Comparison of ENCODE assay signal across 1 cellular context in the genomic region with DNA sequence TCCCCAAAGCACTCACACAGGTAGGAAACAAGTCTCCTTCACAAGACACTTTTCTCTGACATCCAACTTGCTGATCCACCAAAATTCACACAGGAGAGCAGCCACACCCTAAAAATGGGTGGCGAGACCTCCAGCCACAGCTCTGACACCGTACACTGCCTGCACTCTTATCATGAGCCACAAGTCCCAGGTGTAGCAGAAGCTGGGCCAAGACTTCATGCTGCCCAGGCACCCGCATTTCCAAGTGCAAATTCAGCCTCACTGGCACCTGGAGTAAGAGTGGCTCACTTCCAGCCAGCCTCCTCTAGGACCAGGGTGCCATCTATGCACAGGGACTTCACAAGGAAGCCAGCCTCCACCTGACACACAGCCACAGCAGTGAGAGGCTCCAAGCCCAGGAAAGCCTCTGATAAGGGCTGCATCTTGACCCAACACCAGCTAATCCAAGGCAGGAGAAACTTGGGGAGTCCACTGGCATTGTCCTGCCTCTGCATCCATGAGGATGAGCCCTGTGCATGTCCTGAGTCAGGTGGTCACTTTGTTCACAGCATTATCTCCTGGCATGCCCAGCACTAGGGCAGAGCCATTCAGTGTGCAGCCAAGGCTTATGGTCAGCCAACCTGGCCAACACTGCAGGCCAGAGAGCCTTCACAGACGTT.
TF ChIP-seq lines count a peak whose summit lies in the region.

No MANE protein-coding gene starts in this region.

TF ChIP-seq in K562, 482 proteins besides CTCF, POLR2A, EP300 and RAD21:
- no peak for TF ChIP-seq ETV5 (CRISPR knock-in tag; IDR thresholded peaks at IDR 0.05; ENCODE audit: low read depth)
- TF ChIP-seq, protein P1, sequence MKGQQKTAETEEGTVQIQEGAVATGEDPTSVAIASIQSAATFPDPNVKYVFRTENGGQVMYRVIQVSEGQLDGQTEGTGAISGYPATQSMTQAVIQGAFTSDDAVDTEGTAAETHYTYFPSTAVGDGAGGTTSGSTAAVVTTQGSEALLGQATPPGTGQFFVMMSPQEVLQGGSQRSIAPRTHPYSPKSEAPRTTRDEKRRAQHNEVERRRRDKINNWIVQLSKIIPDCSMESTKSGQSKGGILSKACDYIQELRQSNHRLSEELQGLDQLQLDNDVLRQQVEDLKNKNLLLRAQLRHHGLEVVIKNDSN (CRISPR knock-in tag; IDR thresholded peaks at IDR 0.05), result 0 out of 2 replicates have a peak, but pooled peaks have one; percentile 8
- peak; percentile 98 for TF ChIP-seq ZNF239 (CRISPR knock-in tag; IDR thresholded peaks at IDR 0.05)
- TF ChIP-seq, protein P2, sequence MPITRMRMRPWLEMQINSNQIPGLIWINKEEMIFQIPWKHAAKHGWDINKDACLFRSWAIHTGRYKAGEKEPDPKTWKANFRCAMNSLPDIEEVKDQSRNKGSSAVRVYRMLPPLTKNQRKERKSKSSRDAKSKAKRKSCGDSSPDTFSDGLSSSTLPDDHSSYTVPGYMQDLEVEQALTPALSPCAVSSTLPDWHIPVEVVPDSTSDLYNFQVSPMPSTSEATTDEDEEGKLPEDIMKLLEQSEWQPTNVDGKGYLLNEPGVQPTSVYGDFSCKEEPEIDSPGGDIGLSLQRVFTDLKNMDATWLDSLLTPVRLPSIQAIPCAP (CRISPR knock-in tag; IDR thresholded peaks at IDR 0.05; ENCODE audit: borderline replicate concordance), result no peak
- TF ChIP-seq, protein P3, sequence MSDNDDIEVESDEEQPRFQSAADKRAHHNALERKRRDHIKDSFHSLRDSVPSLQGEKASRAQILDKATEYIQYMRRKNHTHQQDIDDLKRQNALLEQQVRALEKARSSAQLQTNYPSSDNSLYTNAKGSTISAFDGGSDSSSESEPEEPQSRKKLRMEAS (CRISPR knock-in tag; IDR thresholded peaks at IDR 0.05), result 0 out of 2 replicates have a peak, but pooled peaks have one; percentile 13
- TF ChIP-seq ZNF316 (IDR thresholded peaks at IDR 0.05), result peak; percentile 24; the same call in 1 of the 2 replicates
- peak; percentile 38 for TF ChIP-seq RBM25 (IDR thresholded peaks at IDR 0.05; ENCODE audit: low read depth, low read length, severe bottlenecking)
- peak; percentile 28 for TF ChIP-seq KDM5B (IDR thresholded peaks at IDR 0.05; ENCODE audit: insufficient replicate concordance, low read depth, low read length)
- TF ChIP-seq, protein P4, sequence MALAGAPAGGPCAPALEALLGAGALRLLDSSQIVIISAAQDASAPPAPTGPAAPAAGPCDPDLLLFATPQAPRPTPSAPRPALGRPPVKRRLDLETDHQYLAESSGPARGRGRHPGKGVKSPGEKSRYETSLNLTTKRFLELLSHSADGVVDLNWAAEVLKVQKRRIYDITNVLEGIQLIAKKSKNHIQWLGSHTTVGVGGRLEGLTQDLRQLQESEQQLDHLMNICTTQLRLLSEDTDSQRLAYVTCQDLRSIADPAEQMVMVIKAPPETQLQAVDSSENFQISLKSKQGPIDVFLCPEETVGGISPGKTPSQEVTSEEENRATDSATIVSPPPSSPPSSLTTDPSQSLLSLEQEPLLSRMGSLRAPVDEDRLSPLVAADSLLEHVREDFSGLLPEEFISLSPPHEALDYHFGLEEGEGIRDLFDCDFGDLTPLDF (CRISPR knock-in tag; IDR thresholded peaks at IDR 0.05), result no peak
- TF ChIP-seq CBFA2T3 (IDR thresholded peaks at IDR 0.05), result 0 out of 2 replicates have a peak, but pooled peaks have one; percentile 4
